In the genomic region with DNA sequence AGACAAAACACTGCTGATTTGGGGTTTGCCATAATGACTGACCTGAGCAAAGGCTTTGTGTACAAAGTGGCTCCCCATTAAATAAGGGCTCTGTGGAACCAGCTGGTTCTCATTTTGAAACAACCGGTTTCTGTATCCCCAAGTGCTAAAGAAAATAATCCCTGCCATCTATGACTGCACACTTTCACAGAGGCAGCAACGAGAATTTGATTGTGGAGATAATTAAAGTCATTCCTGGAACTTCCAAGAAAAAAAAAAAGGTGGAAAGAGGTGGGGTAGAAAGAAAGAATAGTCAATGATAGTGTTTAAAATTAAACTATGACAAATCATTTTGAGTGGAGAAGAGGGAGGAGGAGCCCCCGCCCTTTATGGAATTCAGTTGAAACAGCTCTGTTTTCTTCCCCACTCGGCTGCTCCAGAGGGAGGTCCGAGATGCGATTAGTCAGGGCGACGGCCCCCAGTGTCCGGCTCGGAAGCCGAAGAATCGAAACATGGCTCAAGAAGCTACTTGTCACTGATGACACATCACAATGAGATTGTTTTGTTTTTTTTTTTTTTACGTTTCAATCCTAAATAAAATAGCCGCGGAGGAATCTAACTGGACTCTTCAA, we compare ENCODE assay signal across 9 cellular contexts. TPM values are rescaled to one million over a fixed set of nuclear protein-coding genes. Genes with fewer than 3 reads are reported as not detected.
A peak's percentile ranks its signal among the peaks of the same experiment; 100 is the strongest.
DNase-seq lines count a peak whose midpoint lies in the region; ATAC-seq and TF ChIP-seq lines count a peak whose summit lies in the region.
"Had no signal": no experiment of that assay in that cellular context is flagged by ENCODE, and none has a peak within 500 bp of the region (broad histone marks: within the 10 kb centered on the region; RNA-seq: fewer than 3 reads in every experiment).

No MANE protein-coding gene starts in this region.

- H3K27ac ChIP-seq in left ventricle myocardium inferior (replicated peaks) (peak overlapping the region; percentile 83), smooth muscle cell (ENCODE audit: low read depth) (no peak overlapping the region)
- H3K27ac ChIP-seq: right lobe of liver had no signal

- H3K4me1 ChIP-seq in left ventricle myocardium inferior (peaks cover 50% of the 10 kb centered on the region), smooth muscle cell (ENCODE audit: low read depth) (peaks cover 53% of the 10 kb centered on the region)
- H3K4me1 ChIP-seq: right lobe of liver had no signal

- no peaks in the 10 kb centered on the region for H3K4me1 Mint-ChIP-seq in immature natural killer cell

- peak overlapping the region; percentile 64 for H3K4me2 ChIP-seq in smooth muscle cell

- no peaks in the 10 kb centered on the region for H3K79me2 ChIP-seq in smooth muscle cell (ENCODE audit: low read depth)

- H4K20me1 ChIP-seq in smooth muscle cell (ENCODE audit: low read depth) = no peaks in the 10 kb centered on the region

- H3K9me3 Mint-ChIP-seq in immature natural killer cell = no peaks in the 10 kb centered on the region

- in situ Hi-C loops in astrocyte of the cerebellum (cut with HindIII; ENCODE audit: low sequenced_read_pairs) = no loop called here

- intact Hi-C loops in left ventricle myocardium inferior (cut with micrococcal nuclease) = no loop called here

- no peak for TF ChIP-seq CTCF in astrocyte of the cerebellum (IDR thresholded peaks at IDR 0.05; ENCODE audit: low read depth, low read length, missing control alignments)
- no peak for TF ChIP-seq CTCF in left ventricle myocardium inferior (IDR thresholded peaks at IDR 0.05; ENCODE audit: borderline replicate concordance)
- no peak for TF ChIP-seq CTCF in smooth muscle cell (IDR thresholded peaks at IDR 0.05; ENCODE audit: borderline replicate concordance, insufficient read depth, poor library complexity, severe bottlenecking)

- no peaks in the 10 kb centered on the region for H3K36me3 ChIP-seq in left ventricle myocardium inferior
- H3K36me3 ChIP-seq in smooth muscle cell (ENCODE audit: low read depth) = no peaks in the 10 kb centered on the region
- H3K36me3 ChIP-seq: right lobe of liver had no signal

- no peak overlapping the region for H3K27ac Mint-ChIP-seq in immature natural killer cell

- 44% methylated on average over 15 of the region's 15 CpGs for WGBS in smooth muscle cell (ENCODE audit: low lambda C conversion rate)

- peak overlapping the region; percentile 7 for H3K4me3 ChIP-seq in astrocyte of the cerebellum (ENCODE audit: low read depth, low read length)
- H3K4me3 ChIP-seq in left ventricle myocardium inferior = peak overlapping the region; percentile 49
- H3K4me3 ChIP-seq in smooth muscle cell = no peak overlapping the region
- H3K4me3 ChIP-seq: right lobe of liver had no signal

- H3K4me3 Mint-ChIP-seq in immature natural killer cell = no peak overlapping the region

- H3K9me3 ChIP-seq in left ventricle myocardium inferior (replicated peaks) = no peaks in the 10 kb centered on the region
- no peaks in the 10 kb centered on the region for H3K9me3 ChIP-seq in smooth muscle cell (replicated peaks; ENCODE audit: low read depth)
- H3K9me3 ChIP-seq: right lobe of liver had no signal

- H3F3A ChIP-seq in smooth muscle cell (ENCODE audit: low read depth) = peaks cover 3% of the 10 kb centered on the region

- H3K27me3 Mint-ChIP-seq in immature natural killer cell (ENCODE audit: low read depth in 3 of 3) = peaks cover 0 to 11% (median 0%) of the 10 kb centered on the region in 3 donors

- DNase-seq in GM04504 (ENCODE audit: low read depth) (peak; percentile 65), astrocyte of the cerebellum (ENCODE audit: low read depth) (no peak), left ventricle myocardium inferior (peak; percentile 66), smooth muscle cell (lab: John Stamatoyannopoulos, UW; ENCODE audit: unreplicated experiment) (no peak), NCI-H510A treated with DMSO at 0.1 percent for 48 hours (lab: John Stamatoyannopoulos, UW) (no peak), immature natural killer cell (no peak)
- no peak for DNase-seq in activated CD4-positive, CD25-positive, alpha-beta regulatory T cell (lab: John Stamatoyannopoulos, UW)
- DNase-seq: right lobe of liver had no signal

- no peaks in the 10 kb centered on the region for H3K36me3 Mint-ChIP-seq in immature natural killer cell

- H2AFZ ChIP-seq in smooth muscle cell (ENCODE audit: low read depth) = no peak overlapping the region

- H3K27me3 ChIP-seq in left ventricle myocardium inferior (ENCODE audit: low read depth) (no peaks in the 10 kb centered on the region), smooth muscle cell (ENCODE audit: low read depth) (peaks cover 29% of the 10 kb centered on the region)
- H3K27me3 ChIP-seq: right lobe of liver had no signal

- H3K9ac ChIP-seq in smooth muscle cell (ENCODE audit: low read depth) = no peak overlapping the region

- ATAC-seq in GM21360 (IDR thresholded peaks at IDR 0.05; ENCODE audit: unreplicated experiment) = no peak

RNA-seq across cellular contexts. Expression of a gene that starts 38.4 kb away (rescaled TPM):
- total RNA-seq in left ventricle myocardium inferior = 10.4 TPM
- total RNA-seq in smooth muscle cell = 1.6 and 2.3 TPM in 2 replicates
- 1.5 and 3.3 TPM in 2 replicates for polyA plus RNA-seq in smooth muscle cell
- polyA plus RNA-seq in immature natural killer cell = not detected

Comparison
In these comparisons a context has a peak if more than half of its experiments do, and no peak if none do; other contexts are left out.
1. DNase-seq: peak in GM04504 (single experiment) and left ventricle myocardium inferior (single experiment); none in astrocyte of the cerebellum (single experiment), smooth muscle cell (single experiment), activated CD4-positive, CD25-positive, alpha-beta regulatory T cell (0 of 4), NCI-H510A treated with DMSO at 0.1 percent for 48 hours (single experiment) and immature natural killer cell (0 of 3).